Comparison of ENCODE assay signal across 1 cellular context in genomic region chr3:150081084-150081483, GRCh38.
TF ChIP-seq lines count a peak whose summit lies in the region.

No MANE protein-coding gene starts in this region.

TF ChIP-seq in SK-N-SH treated with all-trans-retinoic acid at 6 μM for 48 hours, 23 proteins besides CTCF, POLR2A, EP300 and RAD21 (continued from another document):
- TF ChIP-seq SNAI2 (CRISPR knock-in tag; IDR thresholded peaks at IDR 0.05) (no peak), ZC3H10 (CRISPR knock-in tag; IDR thresholded peaks at IDR 0.05) (no peak), ESRRG (CRISPR knock-in tag; IDR thresholded peaks at IDR 0.05) (no peak), ZFP3 (CRISPR knock-in tag; IDR thresholded peaks at IDR 0.05) (no peak), ARNTL (CRISPR knock-in tag; IDR thresholded peaks at IDR 0.05; ENCODE audit: borderline replicate concordance, low read depth) (no peak), ZNF565 (CRISPR knock-in tag; conservative IDR thresholded peaks at IDR 0.05; ENCODE audit: low read depth) (no peak), PATZ1 (CRISPR knock-in tag; IDR thresholded peaks at IDR 0.05; ENCODE audit: borderline replicate concordance) (no peak), ZNF8 (CRISPR knock-in tag; IDR thresholded peaks at IDR 0.05) (no peak)
